In the genomic region with DNA sequence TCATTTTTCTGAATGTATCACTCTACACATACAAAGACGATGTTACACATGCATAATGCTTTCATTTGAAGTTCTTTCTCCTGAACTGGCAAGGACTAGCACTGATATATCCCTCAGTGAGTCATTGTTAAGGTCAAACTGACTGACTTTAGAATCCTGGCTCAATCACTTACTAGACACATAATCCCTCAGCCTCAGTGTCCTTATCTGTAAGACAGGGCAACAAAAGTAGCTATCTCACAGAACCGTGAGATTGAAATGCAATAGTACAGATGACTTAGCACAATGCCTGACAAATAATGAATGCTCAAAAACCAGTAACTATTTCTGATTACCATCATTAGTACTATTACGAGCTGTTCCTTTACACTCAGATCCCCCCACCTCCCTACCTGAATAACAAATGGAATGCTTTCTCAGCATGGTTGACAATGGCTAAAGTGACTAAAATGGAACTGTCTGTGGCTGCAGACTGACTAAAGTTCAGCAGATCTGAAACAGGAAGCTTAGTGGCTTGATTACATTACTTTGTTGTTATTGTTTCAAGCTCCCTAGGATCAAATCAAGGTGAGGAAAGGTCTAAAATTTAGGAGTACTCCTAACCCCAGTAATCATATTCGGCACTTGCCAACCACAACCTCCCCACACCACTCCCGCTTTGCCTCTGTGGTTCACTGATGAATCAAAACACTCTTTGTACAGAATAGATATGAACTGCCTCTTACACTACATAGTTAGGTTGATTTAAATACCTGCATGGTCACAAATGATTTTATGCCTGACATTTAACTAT, we compare ENCODE assay signal across 8 cellular contexts. TPM values are rescaled to one million over a fixed set of nuclear protein-coding genes. Genes with fewer than 3 reads are reported as not detected.
DNase-seq lines count a peak whose midpoint lies in the region; ATAC-seq, FAIRE-seq and TF ChIP-seq lines count a peak whose summit lies in the region.

No MANE protein-coding gene starts in this region.

- in situ Hi-C loops in GM12878 (cut with MboI), result no loop called here

- no peak overlapping the region for H3K9ac ChIP-seq in GM12878 (ENCODE audit: control insufficient read depth, insufficient read depth, low read length)

- H3K4me2 ChIP-seq in GM12878 (ENCODE audit: control insufficient read depth, insufficient read depth), result no peak overlapping the region

- peak overlapping the region in 5 of 7 donors; percentile 3 to 73 (median 28) for H3K27ac Mint-ChIP-seq in CD4-positive, alpha-beta memory T cell

- H3K36me3 ChIP-seq in CD4-positive, alpha-beta memory T cell (ENCODE audit: insufficient read depth, low read length), result no peaks in the 10 kb centered on the region
- no peaks in the 10 kb centered on the region for H3K36me3 ChIP-seq in GM12878 (ENCODE audit: control insufficient read depth in 2 of 2, insufficient read depth in 2 of 2, low read length in 1 of 2)

- no peak for TF ChIP-seq EP300 in GM12878 (IDR thresholded peaks at IDR 0.05; ENCODE audit: borderline replicate concordance in 1 of 2, control insufficient read depth in 1 of 2, low read depth in 2 of 2, low read length in 2 of 2)

- CTCF ChIA-PET in CD4-positive, alpha-beta memory T cell (lab: Charles Lee; ENCODE audit: partially characterized antibody), result no interaction called here
- CTCF ChIA-PET in GM12878 (lab: Yijun Ruan, JAX), result interaction anchor here (0.6 to 2.2 kb wide), 4 partner anchors 8 to 121 kb away, joined by 3 to 5 read pairs (median 4); no protein-coding TSS in a partner anchor

- no TSS peak for BruUV-seq in GM12878 (replicated peaks; lab: Mats Ljungman, UMichigan)

- TF ChIP-seq CTCF in GM12878 (IDR thresholded peaks at IDR 0.05 in 2 of 3, conservative IDR thresholded peaks at IDR 0.05 in 1 of 3; ENCODE audit: control insufficient read depth in 2 of 3, extremely low read depth in 1 of 3, insufficient read depth in 1 of 3, low read depth in 3 of 3, low read length in 3 of 3) (no peak), D721Med (IDR thresholded peaks at IDR 0.05; ENCODE audit: insufficient read depth, missing control alignments) (no peak)

- peaks cover 0 to 10% (median 6%) of the 10 kb centered on the region in 4 donors for H3K4me1 Mint-ChIP-seq in CD4-positive, alpha-beta memory T cell

- FAIRE-seq in GM12878 (lab: Jason Lieb, UNC) (no peak), D721Med (lab: Jason Lieb, UNC) (no peak)

- H3K27me3 Mint-ChIP-seq in CD4-positive, alpha-beta memory T cell, result no peaks in the 10 kb centered on the region

- H3K9me3 Mint-ChIP-seq in CD4-positive, alpha-beta memory T cell, result no peaks in the 10 kb centered on the region

- H3K4me3 ChIP-seq in CD4-positive, alpha-beta memory T cell (ENCODE audit: low read length in 2 of 2), result no peak overlapping the region
- H3K4me3 ChIP-seq in GM12878, result no peak overlapping the region

- H3K4me3 Mint-ChIP-seq in CD4-positive, alpha-beta memory T cell, result no peak overlapping the region

- WGBS in GM12878 (ENCODE audit: insufficient coverage, insufficient replicate concordance, low lambda C conversion rate, missing lambda C conversion rate), result 37% methylated on average over 5 of the region's 5 CpGs

- no peaks in the 10 kb centered on the region for H4K20me1 ChIP-seq in GM12878 (ENCODE audit: control insufficient read depth, insufficient read depth)

- SMC1A ChIA-PET in GM12878 (lab: Charles Lee; ENCODE audit: uncharacterized antibody, unreplicated experiment), result interaction anchor here (0.9 to 1.6 kb wide), 10 partner anchors 9 to 491 kb away, joined by 3 to 6 read pairs (median 4); a partner anchor contains a TSS

- RAD21 ChIA-PET in GM12878 (lab: Charles Lee; ENCODE audit: unreplicated experiment), result interaction anchor here (0.9 to 1.7 kb wide), 5 partner anchors 35 to 98 kb away, joined by 3 to 7 read pairs (median 5); no protein-coding TSS in a partner anchor

- H3K79me2 ChIP-seq in GM12878 (ENCODE audit: control insufficient read depth, insufficient read depth, low read length), result no peaks in the 10 kb centered on the region

- no peaks in the 10 kb centered on the region for H3K4me1 ChIP-seq in CD4-positive, alpha-beta memory T cell (ENCODE audit: insufficient read depth, low read length)
- H3K4me1 ChIP-seq in GM12878 (ENCODE audit: control insufficient read depth, insufficient read depth, low read length), result peaks cover 3% of the 10 kb centered on the region; the same call in 1 of the 2 replicates

- peak overlapping the region; percentile 9; the same call in 1 of the 2 replicates for H2AFZ ChIP-seq in GM12878 (ENCODE audit: control insufficient read depth, low read depth, low read length)

- no peak for TF ChIP-seq POLR2A in GM12878 (IDR thresholded peaks at IDR 0.05; ENCODE audit: low read depth, low read length)

- DNase-seq in CD4-positive, alpha-beta memory T cell, result no peak
- DNase-seq in GM12878 (ENCODE audit: low read depth, low spot score), result peak; percentile 28
- peak; percentile 0 for DNase-seq in stimulated activated CD8-positive, alpha-beta memory T cell treated with anti-CD3 and anti-CD28 coated beads, Interleukin-4, amount 100 ng/mL, for 24 hours (ENCODE audit: low read depth)
- DNase-seq in SIG-M5 treated with dmso at 0.1 percent for 504 hours (lab: John Stamatoyannopoulos, UW; ENCODE audit: unreplicated experiment), result no peak
- no peak for DNase-seq in D721Med (ENCODE audit: insufficient read length, low spot score)

- H3K9me3 ChIP-seq in CD4-positive, alpha-beta memory T cell (ENCODE audit: control insufficient read depth in 1 of 2, low read length in 2 of 2), result no peaks in the 10 kb centered on the region
- H3K9me3 ChIP-seq in GM12878 (replicated peaks; ENCODE audit: control insufficient read depth, insufficient read depth, low read length), result no peaks in the 10 kb centered on the region

- H3K27ac ChIP-seq in CD4-positive, alpha-beta memory T cell (ENCODE audit: low read depth, low read length), result no peak overlapping the region
- no peak overlapping the region for H3K27ac ChIP-seq in GM12878 (ENCODE audit: control insufficient read depth, insufficient read depth)

- intact Hi-C loops in CD4-positive, alpha-beta memory T cell (cut with micrococcal nuclease), result no loop called here
- intact Hi-C loops in GM12878 (cut with micrococcal nuclease; ENCODE audit: unreplicated experiment), result no loop called here

- H3K36me3 Mint-ChIP-seq in CD4-positive, alpha-beta memory T cell, result peaks cover 21 to 29% of the 10 kb centered on the region in 2 donors

- POLR2A ChIA-PET in CD4-positive, alpha-beta memory T cell (lab: Charles Lee; ENCODE audit: partially characterized antibody), result no interaction called here
- POLR2A ChIA-PET in GM12878 (lab: Charles Lee), result no interaction called here

- H3K27me3 ChIP-seq in CD4-positive, alpha-beta memory T cell (ENCODE audit: insufficient read depth, low read length), result no peaks in the 10 kb centered on the region
- H3K27me3 ChIP-seq in GM12878 (replicated peaks in 1 of 2; ENCODE audit: control insufficient read depth in 2 of 2, insufficient read depth in 2 of 2, low read length in 1 of 2), result no peaks in the 10 kb centered on the region

- ATAC-seq in GM19372 (IDR thresholded peaks at IDR 0.05; ENCODE audit: low read depth, unreplicated experiment), result peak; percentile 80
- ATAC-seq in HG03280 (IDR thresholded peaks at IDR 0.05; ENCODE audit: unreplicated experiment), result peak; percentile 58
- ATAC-seq in GM12878, result peak; percentile 93
- ATAC-seq in GM18873 (IDR thresholded peaks at IDR 0.05; ENCODE audit: low FRiP score, unreplicated experiment), result no peak

- no peak for TF ChIP-seq RAD21 in GM12878 (IDR thresholded peaks at IDR 0.05; ENCODE audit: insufficient read depth, low read depth, low read length)

RNA-seq across cellular contexts. Expression of a gene that starts 35.8 kb away (rescaled TPM):
- under 1 TPM; 0.47 to 0.64 TPM for total RNA-seq in CD4-positive, alpha-beta memory T cell
- not detected for polyA plus RNA-seq in CD4-positive, alpha-beta memory T cell
- 12.4 and 13.5 TPM in 2 replicates for total RNA-seq in GM12878 (2013; cell fraction: nucleolus; rRNA removed)
- total RNA-seq in GM12878 (2014; rRNA removed) (13.1 and 17.7 TPM in 2 replicates), GM12878 (2014; rRNA removed; fragmentation: Illumina TruSeq; extraction: Trizol) (21.6 and 22.7 TPM in 2 replicates), GM12878 (2021) (18.2 and 19.4 TPM in 2 replicates)
- 5.9 TPM for polyA plus RNA-seq in GM12878 (2011; ENCODE audit: low read depth)
- polyA plus RNA-seq in GM12878 (2011; rRNA removed) (2.0 and 3.2 TPM in 2 replicates), GM12878 (2014; fragmentation: Illumina TruSeq; extraction: Trizol) (18.3 and 20.6 TPM in 2 replicates), GM12878 (2014; fragmentation: Nextera tagmentation; extraction: Ambion mirVana) (1 to 10 TPM; 2.8 to 4.9 TPM), GM12878 (2014; rRNA removed) (7.7 and 8.4 TPM in 2 replicates), GM12878 (2016; fragmentation: Nextera tagmentation; extraction: Ambion mirVana) (10 to 100 TPM in 1 of 2 experiments, 1 to 10 TPM in 1; 7.5 to 10.1 TPM)
- polyA plus RNA-seq in GM12878 (2011; cell fraction: cytosol; rRNA removed), result 0.59 and 0.82 TPM in 2 replicates
- 3.8 and 5.1 TPM in 2 replicates for polyA plus RNA-seq in GM12878 (2011; cell fraction: nucleus; rRNA removed)
- 6.5 and 8.3 TPM in 2 replicates for polyA plus RNA-seq in GM12878 (2012)
- 4.4 and 7.1 TPM in 2 replicates for polyA minus RNA-seq in GM12878 (2011; rRNA and poly(A)+ RNA removed)
- polyA minus RNA-seq in GM12878 (2011; cell fraction: cytosol; rRNA and poly(A)+ RNA removed), result 0.52 and 1.5 TPM in 2 replicates
- 5.9 and 9.2 TPM in 2 replicates for polyA minus RNA-seq in GM12878 (2011; cell fraction: nucleus; rRNA and poly(A)+ RNA removed)

RNA-seq across cellular contexts. Expression of a gene that starts 40.9 kb away (rescaled TPM):
- 10 to 100 TPM; 20.9 to 25.3 TPM for total RNA-seq in CD4-positive, alpha-beta memory T cell
- 1 to 10 TPM; 2.9 to 4.2 TPM for polyA plus RNA-seq in CD4-positive, alpha-beta memory T cell
- total RNA-seq in GM12878 (2013; cell fraction: nucleolus; rRNA removed), result 57.1 and 59.3 TPM in 2 replicates
- total RNA-seq in GM12878 (2014; rRNA removed) (16.2 and 19.4 TPM in 2 replicates), GM12878 (2014; rRNA removed; fragmentation: Illumina TruSeq; extraction: Trizol) (20.0 and 20.5 TPM in 2 replicates), GM12878 (2021) (19.7 and 21.5 TPM in 2 replicates)
- 4.4 TPM for polyA plus RNA-seq in GM12878 (2011; ENCODE audit: low read depth)
- polyA plus RNA-seq in GM12878 (2011; rRNA removed) (21.6 and 36.5 TPM in 2 replicates), GM12878 (2014; fragmentation: Illumina TruSeq; extraction: Trizol) (16.3 and 19.1 TPM in 2 replicates), GM12878 (2014; fragmentation: Nextera tagmentation; extraction: Ambion mirVana) (1 to 10 TPM; 4.4 to 7.8 TPM), GM12878 (2014; rRNA removed) (11.5 and 13.2 TPM in 2 replicates), GM12878 (2016; fragmentation: Nextera tagmentation; extraction: Ambion mirVana) (10 to 100 TPM; 15.9 to 16.9 TPM)
- polyA plus RNA-seq in GM12878 (2011; cell fraction: cytosol; rRNA removed), result 7.9 and 8.4 TPM in 2 replicates
- polyA plus RNA-seq in GM12878 (2011; cell fraction: nucleus; rRNA removed), result 18.3 and 22.4 TPM in 2 replicates
- polyA plus RNA-seq in GM12878 (2012), result 6.6 and 8.4 TPM in 2 replicates
- polyA minus RNA-seq in GM12878 (2011; rRNA and poly(A)+ RNA removed), result 20.0 and 27.9 TPM in 2 replicates
- 9.0 and 10.9 TPM in 2 replicates for polyA minus RNA-seq in GM12878 (2011; cell fraction: cytosol; rRNA and poly(A)+ RNA removed)
- polyA minus RNA-seq in GM12878 (2011; cell fraction: nucleus; rRNA and poly(A)+ RNA removed), result 12.0 and 15.4 TPM in 2 replicates

Comparison
In these comparisons a context has a peak if more than half of its experiments do, and no peak if none do; other contexts are left out.
1. DNase-seq: peak in GM12878 (single experiment) and stimulated activated CD8-positive, alpha-beta memory T cell treated with anti-CD3 and anti-CD28 coated beads, Interleukin-4, amount 100 ng/mL, for 24 hours (single experiment); none in CD4-positive, alpha-beta memory T cell (0 of 5), SIG-M5 treated with dmso at 0.1 percent for 504 hours (single experiment) and D721Med (single experiment).
2. RNA of a gene that starts 35.8 kb away (total RNA-seq): 12.4 to 22.7 TPM in GM12878; 0.47 to 0.64 TPM in CD4-positive, alpha-beta memory T cell; every median in the first group is over 4 times any median in the second.